Comparison of ENCODE assay signal across 26 cellular contexts in genomic region chr22:49589811-49590210, GRCh38.
DNase-seq lines count a peak whose midpoint lies in the region; ATAC-seq and TF ChIP-seq lines count a peak whose summit lies in the region.
"Had no signal": no experiment of that assay in that cellular context is flagged by ENCODE, and none has a peak within 500 bp of the region (broad histone marks: within the 10 kb centered on the region; RNA-seq: fewer than 3 reads in every experiment).

No MANE protein-coding gene starts in this region.

- H3K9me3 ChIP-seq in RWPE2 (ENCODE audit: severe bottlenecking) (peaks cover 3% of the 10 kb centered on the region), lower lobe of right lung (no peaks in the 10 kb centered on the region), sigmoid colon (no peaks in the 10 kb centered on the region), adrenal gland (replicated peaks in 1 of 3) (no peaks in the 10 kb centered on the region)
- H3K9me3 ChIP-seq: Caco-2 had no signal

- no peak overlapping the region for H3K27ac ChIP-seq in RWPE2 (ENCODE audit: poor library complexity, severe bottlenecking)
- H3K27ac ChIP-seq in lower lobe of right lung = no peak overlapping the region
- H3K27ac ChIP-seq in sigmoid colon = no peak overlapping the region
- H3K27ac ChIP-seq in adrenal gland = no peak overlapping the region
- H3K27ac ChIP-seq: C4-2B, RWPE1, SK-N-MC had no signal

- peak; percentile 41 for DNase-seq in H7
- DNase-seq in RWPE2 (ENCODE audit: low spot score) = peak; percentile 32
- peak; percentile 30 for DNase-seq in lower lobe of right lung
- peak; percentile 47 for DNase-seq in sigmoid colon
- DNase-seq in adrenal gland = no peak
- DNase-seq in D341Med (ENCODE audit: low spot score) = no peak
- no peak for DNase-seq in C1 segment of cervical spinal cord (lab: John Stamatoyannopoulos, UW)
- DNase-seq: CD8-positive, alpha-beta T cell; DMS79 treated with DMSO at 0.1 percent for 48 hours; GF-D8; Karpas-422; NCI-H1092 treated with DMSO at 0.1 percent for 48 hours; NCI-H1436; NCI-H187; NCI-H2081 treated with DMSO at 0.1 percent for 48 hours; NCI-H2171; NCI-H226; NCI-H510A; NCI-H69; SHP77 treated with DMSO at 0.1 percent for 48 hours had no signal

- no peaks in the 10 kb centered on the region for H3K36me3 ChIP-seq in H7 (replicated peaks; ENCODE audit: control insufficient read depth, insufficient read depth, low read length)
- H3K36me3 ChIP-seq in RWPE2 (ENCODE audit: low read depth) = no peaks in the 10 kb centered on the region
- H3K36me3 ChIP-seq in lower lobe of right lung = no peaks in the 10 kb centered on the region
- H3K36me3 ChIP-seq in sigmoid colon = no peaks in the 10 kb centered on the region
- no peaks in the 10 kb centered on the region for H3K36me3 ChIP-seq in adrenal gland (replicated peaks in 1 of 2)

- H3K27me3 ChIP-seq in H7 (ENCODE audit: control insufficient read depth, insufficient read depth, low read length) = no peaks in the 10 kb centered on the region
- no peaks in the 10 kb centered on the region for H3K27me3 ChIP-seq in RWPE2 (ENCODE audit: insufficient read depth, poor library complexity, severe bottlenecking)
- no peaks in the 10 kb centered on the region for H3K27me3 ChIP-seq in lower lobe of right lung (ENCODE audit: low read depth)
- H3K27me3 ChIP-seq in sigmoid colon = no peaks in the 10 kb centered on the region
- no peaks in the 10 kb centered on the region for H3K27me3 ChIP-seq in adrenal gland

- H3K4me1 ChIP-seq in RWPE2 (ENCODE audit: insufficient read depth, poor library complexity, severe bottlenecking) (no peaks in the 10 kb centered on the region), lower lobe of right lung (peaks cover 7% of the 10 kb centered on the region), sigmoid colon (no peaks in the 10 kb centered on the region), adrenal gland (replicated peaks in 1 of 2) (no peaks in the 10 kb centered on the region)
- H3K4me1 ChIP-seq: Caco-2 had no signal

- intact Hi-C loops in lower lobe of right lung (cut with DNase I) = no loop called here
- intact Hi-C loops in sigmoid colon (cut with DNase I) = no loop called here
- intact Hi-C loops in adrenal gland (cut with DNase I) = no loop called here

- no peak for TF ChIP-seq EP300 in sigmoid colon (IDR thresholded peaks at IDR 0.05)

- TF ChIP-seq CTCF in RWPE2 (IDR thresholded peaks at IDR 0.05; ENCODE audit: poor library complexity, severe bottlenecking) = no peak
- TF ChIP-seq CTCF in lower lobe of right lung (IDR thresholded peaks at IDR 0.05) = no peak
- no peak for TF ChIP-seq CTCF in sigmoid colon (IDR thresholded peaks at IDR 0.05)
- TF ChIP-seq CTCF in adrenal gland (IDR thresholded peaks at IDR 0.05) = no peak

- 87 to 93% methylated on average over 18 of the region's 18 CpGs for WGBS in sigmoid colon, 2 donors
- 73 to 85% (median 83%) methylated on average over 13 to 18 of the region's 18 CpGs for WGBS in adrenal gland, 4 donors

- no peak for ATAC-seq in RWPE2 (ENCODE audit: low read depth)
- ATAC-seq in lower lobe of right lung = no peak
- ATAC-seq: CD8-positive, alpha-beta T cell; HepG2; Panc1 had no signal

- TF ChIP-seq POLR2A in sigmoid colon (IDR thresholded peaks at IDR 0.05) = no peak
- no peak for TF ChIP-seq POLR2A in adrenal gland (IDR thresholded peaks at IDR 0.05)

- no peak overlapping the region for H3K4me3 ChIP-seq in H7 (ENCODE audit: insufficient read depth, low read depth, low read length)
- H3K4me3 ChIP-seq in RWPE2 (ENCODE audit: severe bottlenecking) = no peak overlapping the region
- H3K4me3 ChIP-seq in lower lobe of right lung = no peak overlapping the region
- no peak overlapping the region for H3K4me3 ChIP-seq in sigmoid colon
- H3K4me3 ChIP-seq in adrenal gland = no peak overlapping the region
- H3K4me3 ChIP-seq: SK-N-MC had no signal

Comparison
In these comparisons a context has a peak if more than half of its experiments do, and no peak if none do; other contexts are left out.
1. DNase-seq: peak in H7 (single experiment), RWPE2 (single experiment), lower lobe of right lung (single experiment) and sigmoid colon (single experiment); none in adrenal gland (0 of 7), D341Med (single experiment) and C1 segment of cervical spinal cord (0 of 14).